ENCODE assay signal across 22 cellular contexts in genomic region chr7:20153999-20154398, GRCh38.
A peak's percentile ranks its signal among the peaks of the same experiment; 100 is the strongest.
DNase-seq lines count a peak whose midpoint lies in the region; ATAC-seq and TF ChIP-seq lines count a peak whose summit lies in the region.
"Had no signal": no experiment of that assay in that cellular context is flagged by ENCODE, and none has a peak within 500 bp of the region (broad histone marks: within the 10 kb centered on the region; RNA-seq: fewer than 3 reads in every experiment).

No MANE protein-coding gene starts in this region.

- ATAC-seq in natural killer cell = no peak
- no peak for ATAC-seq in HG03521 (IDR thresholded peaks at IDR 0.05; ENCODE audit: unreplicated experiment)
- ATAC-seq in lower lobe of right lung = no peak
- ATAC-seq: activated CD8-positive, alpha-beta T cell treated with anti-CD3 and anti-CD28 coated beads for 36 hours; left lobe of liver; right lobe of liver had no signal

- TF ChIP-seq POLR2A in stomach (IDR thresholded peaks at IDR 0.05) = no peak

- H3K9me3 Mint-ChIP-seq in natural killer cell = no peaks in the 10 kb centered on the region
- H3K9me3 Mint-ChIP-seq: activated CD8-positive, alpha-beta T cell treated with anti-CD3 and anti-CD28 coated beads for 36 hours; activated naive CD8-positive, alpha-beta T cell treated with anti-CD3 and anti-CD28 coated beads, Interleukin-2, amount 10 ng/mL, durations not matched to agents 7 days and 5 days; central memory CD8-positive, alpha-beta T cell; mesothelial cell of epicardium; nephron; type B pancreatic cell had no signal

- intact Hi-C loops in stomach (cut with DNase I; ENCODE audit: low total_unique reads) = loop anchor here (10.0 kb wide), 1 partner anchor 441 kb away; no protein-coding TSS in a partner anchor
- intact Hi-C loops in natural killer cell (cut with micrococcal nuclease) = no loop called here
- intact Hi-C loops in lower lobe of right lung (cut with DNase I) = no loop called here

- H3K4me1 ChIP-seq in stomach = peaks cover 0 to 31% (median 14%) of the 10 kb centered on the region in 4 donors
- no peaks in the 10 kb centered on the region for H3K4me1 ChIP-seq in lower lobe of right lung
- H3K4me1 ChIP-seq: parathyroid adenoma, right lobe of liver had no signal

- peaks cover 0 to 6% (median 0%) of the 10 kb centered on the region in 4 donors for H3K36me3 ChIP-seq in stomach
- H3K36me3 ChIP-seq in lower lobe of right lung = no peaks in the 10 kb centered on the region
- H3K36me3 ChIP-seq: right lobe of liver had no signal

- H3K9me3 ChIP-seq in stomach (no peaks in the 10 kb centered on the region), lower lobe of right lung (no peaks in the 10 kb centered on the region)
- H3K9me3 ChIP-seq: right lobe of liver had no signal

- H3K27me3 ChIP-seq in stomach = no peaks in the 10 kb centered on the region
- H3K27me3 ChIP-seq in lower lobe of right lung (ENCODE audit: low read depth) = no peaks in the 10 kb centered on the region
- H3K27me3 ChIP-seq: right lobe of liver had no signal

- H3K27ac ChIP-seq in stomach (peak overlapping the region in 3 of 5 donors; percentile 12 to 62 (median 33)), lower lobe of right lung (no peak overlapping the region)
- H3K27ac ChIP-seq: C4-2B, parathyroid adenoma, right lobe of liver had no signal

- H3K4me3 ChIP-seq in fibroblast of villous mesenchyme (ENCODE audit: low read depth, low read length) = no peak overlapping the region
- H3K4me3 ChIP-seq in stomach = no peak overlapping the region
- H3K4me3 ChIP-seq in lower lobe of right lung = no peak overlapping the region
- H3K4me3 ChIP-seq: right lobe of liver had no signal

- H3K27me3 Mint-ChIP-seq in natural killer cell (ENCODE audit: low read depth in 2 of 2) = no peaks in the 10 kb centered on the region
- H3K27me3 Mint-ChIP-seq: activated CD8-positive, alpha-beta T cell treated with anti-CD3 and anti-CD28 coated beads for 36 hours; activated naive CD8-positive, alpha-beta T cell treated with anti-CD3 and anti-CD28 coated beads, Interleukin-2, amount 10 ng/mL, durations not matched to agents 7 days and 5 days; central memory CD8-positive, alpha-beta T cell; type B pancreatic cell had no signal

- TF ChIP-seq CTCF in fibroblast of villous mesenchyme (IDR thresholded peaks at IDR 0.05; ENCODE audit: insufficient read depth, low read depth, low read length) = no peak
- no peak for TF ChIP-seq CTCF in stomach (IDR thresholded peaks at IDR 0.05)
- no peak for TF ChIP-seq CTCF in natural killer cell (IDR thresholded peaks at IDR 0.05)
- TF ChIP-seq CTCF in lower lobe of right lung (IDR thresholded peaks at IDR 0.05) = no peak

- no peaks in the 10 kb centered on the region for H3K36me3 Mint-ChIP-seq in natural killer cell
- H3K36me3 Mint-ChIP-seq: activated naive CD8-positive, alpha-beta T cell treated with anti-CD3 and anti-CD28 coated beads, Interleukin-2, amount 10 ng/mL, durations not matched to agents 7 days and 5 days had no signal

- no peak overlapping the region for H3K4me3 Mint-ChIP-seq in natural killer cell
- H3K4me3 Mint-ChIP-seq: activated CD8-positive, alpha-beta T cell treated with anti-CD3 and anti-CD28 coated beads for 36 hours; activated naive CD8-positive, alpha-beta T cell treated with anti-CD3 and anti-CD28 coated beads, Interleukin-2, amount 10 ng/mL, durations not matched to agents 7 days and 5 days; central memory CD8-positive, alpha-beta T cell; immature natural killer cell; mesothelial cell of epicardium; nephron; type B pancreatic cell had no signal

- H3K27ac Mint-ChIP-seq in natural killer cell = no peak overlapping the region
- H3K27ac Mint-ChIP-seq: activated CD8-positive, alpha-beta T cell treated with anti-CD3 and anti-CD28 coated beads for 36 hours; activated naive CD8-positive, alpha-beta T cell treated with anti-CD3 and anti-CD28 coated beads, Interleukin-2, amount 10 ng/mL, durations not matched to agents 7 days and 5 days; immature natural killer cell; mesothelial cell of epicardium; nephron; type B pancreatic cell had no signal

- H3K4me1 Mint-ChIP-seq in natural killer cell = no peaks in the 10 kb centered on the region
- H3K4me1 Mint-ChIP-seq: activated naive CD8-positive, alpha-beta T cell treated with anti-CD3 and anti-CD28 coated beads, Interleukin-2, amount 10 ng/mL, durations not matched to agents 7 days and 5 days; central memory CD8-positive, alpha-beta T cell; immature natural killer cell had no signal

- WGBS in stomach, 5 donors = 61 to 84% (median 74%) methylated on average over 5 of the region's 5 CpGs

- TF ChIP-seq EP300 in stomach (IDR thresholded peaks at IDR 0.05) = no peak

- DNase-seq in AG20443 (ENCODE audit: low spot score) (peak; percentile 17), M059J (ENCODE audit: low read depth) (peak; percentile 71), fibroblast of villous mesenchyme (ENCODE audit: low read depth) (peak; percentile 49), stomach (no peak), natural killer cell (no peak), NCI-H446 treated with DMSO at 0.1 percent for 48 hours (lab: John Stamatoyannopoulos, UW) (no peak), lower lobe of right lung (no peak)
- DNase-seq: activated CD4-positive, CD25-positive, alpha-beta regulatory T cell treated with anti-CD3 and anti-CD28 coated beads, Interleukin-2, amount 50 U/mL, for 72 hours; activated CD8-positive, alpha-beta T cell treated with anti-CD3 and anti-CD28 coated beads for 36 hours; activated naive CD8-positive, alpha-beta T cell treated with anti-CD3 and anti-CD28 coated beads, Interleukin-2, amount 10 ng/mL, durations not matched to agents 7 days and 5 days; hippocampal formation; immature natural killer cell; NCI-H510A treated with DMSO at 0.1 percent for 48 hours; right lobe of liver had no signal

Comparison
In these comparisons a context has a peak if more than half of its experiments do, and no peak if none do; other contexts are left out.
1. DNase-seq: peak in AG20443 (single experiment), M059J (single experiment) and fibroblast of villous mesenchyme (single experiment); none in stomach (single experiment), natural killer cell (single experiment), NCI-H446 treated with DMSO at 0.1 percent for 48 hours (single experiment) and lower lobe of right lung (single experiment).